Comparison of ENCODE assay signal across 17 cellular contexts in genomic region chr3:170058127-170058526, GRCh38. TPM values are rescaled to one million over a fixed set of nuclear protein-coding genes. Genes with fewer than 3 reads are reported as not detected.
DNase-seq lines count a peak whose midpoint lies in the region; ATAC-seq lines count a peak whose summit lies in the region.
"Had no signal": no experiment of that assay in that cellular context is flagged by ENCODE, and none has a peak within 500 bp of the region (broad histone marks: within the 10 kb centered on the region; RNA-seq: fewer than 3 reads in every experiment).

No MANE protein-coding gene starts in this region.

- no peaks in the 10 kb centered on the region for H4K20me1 ChIP-seq in Karpas-422 (ENCODE audit: insufficient read depth, low read depth, low read length)

- H3K36me3 ChIP-seq in Karpas-422 (ENCODE audit: insufficient read depth, low read length) = peaks cover 3% of the 10 kb centered on the region; the same call in 1 of the 2 replicates
- H3K36me3 ChIP-seq: prostate gland, uterus had no signal

- peak; percentile 57 for DNase-seq in activated CD8-positive, alpha-beta memory T cell treated with anti-CD3 and anti-CD28 coated beads, Interleukin-2, amount 10 ng/mL, durations not matched to agents 7 days and 5 days
- DNase-seq in activated CD8-positive, alpha-beta memory T cell treated with anti-CD3 and anti-CD28 coated beads, Interleukin-2, amount 50 U/mL, for 4 hours = no peak
- DNase-seq in Karpas-422 (peak; percentile 72), NCI-H524 (lab: John Stamatoyannopoulos, UW) (no peak), KBM-7 (no peak)
- no peak for DNase-seq in activated naive CD8-positive, alpha-beta T cell treated with anti-CD3 and anti-CD28 coated beads for 36 hours
- peak in 1 of 2 donors; percentile 75 for DNase-seq in stimulated activated effector memory CD8-positive, alpha-beta T cell treated with anti-CD3 and anti-CD28 coated beads, Interleukin-12 subunit alpha, Interleukin-12 subunit beta, amount 100 ng/mL, for 72 hours (ENCODE audit: low spot score in 2 of 2)
- DNase-seq: activated CD8-positive, alpha-beta memory T cell treated with anti-CD3 and anti-CD28 coated beads for 24 hours; activated gamma-delta T cell treated with Interleukin-2 at 50 U/mL for 16 hours; NCI-H2081; NCI-H524 treated with DMSO at 0.1 percent for 48 hours; PC-9; uterus had no signal

- H3K4me3 ChIP-seq in Karpas-422 (ENCODE audit: low read length) = peak overlapping the region; percentile 53
- H3K4me3 ChIP-seq: PC-9, prostate gland, uterus had no signal

- H3K4me1 ChIP-seq in Karpas-422 (ENCODE audit: low read length) = peaks cover 67% of the 10 kb centered on the region
- H3K4me1 ChIP-seq: uterus had no signal

- peak overlapping the region; percentile 7; the same call in 1 of the 2 replicates for H2AFZ ChIP-seq in Karpas-422 (ENCODE audit: low read length)
- H2AFZ ChIP-seq: PC-9 had no signal

- H3K9me3 Mint-ChIP-seq in activated CD8-positive, alpha-beta memory T cell treated with anti-CD3 and anti-CD28 coated beads, Interleukin-2, amount 10 ng/mL, durations not matched to agents 7 days and 5 days (ENCODE audit: low read depth) = no peaks in the 10 kb centered on the region
- no peaks in the 10 kb centered on the region for H3K9me3 Mint-ChIP-seq in activated naive CD8-positive, alpha-beta T cell treated with anti-CD3 and anti-CD28 coated beads for 36 hours
- H3K9me3 Mint-ChIP-seq in stimulated activated effector memory CD8-positive, alpha-beta T cell treated with anti-CD3 and anti-CD28 coated beads, Interleukin-12 subunit alpha, Interleukin-12 subunit beta, amount 100 ng/mL, for 72 hours = no peaks in the 10 kb centered on the region
- H3K9me3 Mint-ChIP-seq: stimulated activated naive CD8-positive, alpha-beta T cell treated with anti-CD3 and anti-CD28 coated beads, Interleukin-15, Interleukin-2, amounts not matched to agents 100 ng/mL and 50 ng/mL, for 24 hours had no signal

- peak overlapping the region; percentile 77 for H3K27ac Mint-ChIP-seq in activated CD8-positive, alpha-beta memory T cell treated with anti-CD3 and anti-CD28 coated beads, Interleukin-2, amount 10 ng/mL, durations not matched to agents 7 days and 5 days
- H3K27ac Mint-ChIP-seq in activated naive CD8-positive, alpha-beta T cell treated with anti-CD3 and anti-CD28 coated beads for 36 hours = peak overlapping the region; percentile 60
- peak overlapping the region; percentile 83 for H3K27ac Mint-ChIP-seq in stimulated activated effector memory CD8-positive, alpha-beta T cell treated with anti-CD3 and anti-CD28 coated beads, Interleukin-12 subunit alpha, Interleukin-12 subunit beta, amount 100 ng/mL, for 72 hours
- H3K27ac Mint-ChIP-seq: stimulated activated naive CD8-positive, alpha-beta T cell treated with anti-CD3 and anti-CD28 coated beads, Interleukin-15, Interleukin-2, amounts not matched to agents 100 ng/mL and 50 ng/mL, for 24 hours had no signal

- peak overlapping the region; percentile 80 for H3K4me2 ChIP-seq in Karpas-422 (ENCODE audit: low read depth, low read length, poor library complexity, severe bottlenecking)
- H3K4me2 ChIP-seq: PC-9 had no signal

- in situ Hi-C loops in KBM-7 (cut with MboI; ENCODE audit: low pct_unique_long_range_greater_than_20kb, low sequenced_read_pairs) = no loop called here

- peak overlapping the region; percentile 97 for H3K27ac ChIP-seq in Karpas-422 (ENCODE audit: low read length)
- H3K27ac ChIP-seq: PC-9, uterus had no signal

- no peaks in the 10 kb centered on the region for H3K27me3 Mint-ChIP-seq in activated CD8-positive, alpha-beta memory T cell treated with anti-CD3 and anti-CD28 coated beads, Interleukin-2, amount 10 ng/mL, durations not matched to agents 7 days and 5 days
- no peaks in the 10 kb centered on the region for H3K27me3 Mint-ChIP-seq in activated naive CD8-positive, alpha-beta T cell treated with anti-CD3 and anti-CD28 coated beads for 36 hours
- H3K27me3 Mint-ChIP-seq: stimulated activated naive CD8-positive, alpha-beta T cell treated with anti-CD3 and anti-CD28 coated beads, Interleukin-15, Interleukin-2, amounts not matched to agents 100 ng/mL and 50 ng/mL, for 24 hours had no signal

- CTCF ChIA-PET in activated CD8-positive, alpha-beta memory T cell treated with anti-CD3 and anti-CD28 coated beads, Interleukin-2, amount 10 ng/mL, durations not matched to agents 7 days and 5 days (lab: Charles Lee) = interaction anchor here (1.0 to 1.9 kb wide), 4 partner anchors 12 to 71 kb away, joined by 3 to 6 read pairs (median 4); no protein-coding TSS in a partner anchor

- ATAC-seq in activated CD8-positive, alpha-beta memory T cell treated with anti-CD3 and anti-CD28 coated beads, Interleukin-2, amount 10 ng/mL, durations not matched to agents 7 days and 5 days = no peak
- ATAC-seq in stimulated activated effector memory CD8-positive, alpha-beta T cell treated with anti-CD3 and anti-CD28 coated beads, Interleukin-12 subunit alpha, Interleukin-12 subunit beta, amount 100 ng/mL, for 72 hours = peak; percentile 16
- no peak for ATAC-seq in GM21576 (IDR thresholded peaks at IDR 0.05; ENCODE audit: unreplicated experiment)

- H3K79me2 ChIP-seq in Karpas-422 (ENCODE audit: low read length) = peaks cover 36% of the 10 kb centered on the region

- H3K9me2 ChIP-seq in Karpas-422 (replicated peaks; ENCODE audit: insufficient read depth, low read length) = no peaks in the 10 kb centered on the region

- H3K9me3 ChIP-seq in Karpas-422 (ENCODE audit: low read length) = no peaks in the 10 kb centered on the region
- H3K9me3 ChIP-seq: prostate gland, uterus had no signal

- H3K4me3 Mint-ChIP-seq in activated CD8-positive, alpha-beta memory T cell treated with anti-CD3 and anti-CD28 coated beads, Interleukin-2, amount 10 ng/mL, durations not matched to agents 7 days and 5 days = peak overlapping the region; percentile 52
- H3K4me3 Mint-ChIP-seq in activated naive CD8-positive, alpha-beta T cell treated with anti-CD3 and anti-CD28 coated beads for 36 hours = no peak overlapping the region
- peak overlapping the region; percentile 63 for H3K4me3 Mint-ChIP-seq in stimulated activated effector memory CD8-positive, alpha-beta T cell treated with anti-CD3 and anti-CD28 coated beads, Interleukin-12 subunit alpha, Interleukin-12 subunit beta, amount 100 ng/mL, for 72 hours
- H3K4me3 Mint-ChIP-seq: CD14-positive monocyte; stimulated activated naive CD8-positive, alpha-beta T cell treated with anti-CD3 and anti-CD28 coated beads, Interleukin-15, Interleukin-2, amounts not matched to agents 100 ng/mL and 50 ng/mL, for 24 hours had no signal

- H3K36me3 Mint-ChIP-seq in activated CD8-positive, alpha-beta memory T cell treated with anti-CD3 and anti-CD28 coated beads, Interleukin-2, amount 10 ng/mL, durations not matched to agents 7 days and 5 days = peaks cover 2% of the 10 kb centered on the region
- H3K36me3 Mint-ChIP-seq in activated naive CD8-positive, alpha-beta T cell treated with anti-CD3 and anti-CD28 coated beads for 36 hours = peaks cover 2% of the 10 kb centered on the region
- no peaks in the 10 kb centered on the region for H3K36me3 Mint-ChIP-seq in stimulated activated effector memory CD8-positive, alpha-beta T cell treated with anti-CD3 and anti-CD28 coated beads, Interleukin-12 subunit alpha, Interleukin-12 subunit beta, amount 100 ng/mL, for 72 hours

- no peaks in the 10 kb centered on the region for H3K27me3 ChIP-seq in Karpas-422 (ENCODE audit: low read length)
- H3K27me3 ChIP-seq: uterus had no signal

- H3K9ac ChIP-seq in Karpas-422 (ENCODE audit: low read length) = peak overlapping the region; percentile 62

- peaks cover 51% of the 10 kb centered on the region for H3K4me1 Mint-ChIP-seq in activated CD8-positive, alpha-beta memory T cell treated with anti-CD3 and anti-CD28 coated beads, Interleukin-2, amount 10 ng/mL, durations not matched to agents 7 days and 5 days
- peaks cover 35% of the 10 kb centered on the region for H3K4me1 Mint-ChIP-seq in activated naive CD8-positive, alpha-beta T cell treated with anti-CD3 and anti-CD28 coated beads for 36 hours
- peaks cover 41% of the 10 kb centered on the region for H3K4me1 Mint-ChIP-seq in stimulated activated effector memory CD8-positive, alpha-beta T cell treated with anti-CD3 and anti-CD28 coated beads, Interleukin-12 subunit alpha, Interleukin-12 subunit beta, amount 100 ng/mL, for 72 hours

RNA-seq across cellular contexts. Expression of gene GPR160, which starts 20.3 kb away (rescaled TPM):
- 1 to 10 TPM; 3.6 to 6.4 TPM for total RNA-seq in activated CD8-positive, alpha-beta memory T cell treated with anti-CD3 and anti-CD28 coated beads, Interleukin-2, amount 10 ng/mL, durations not matched to agents 7 days and 5 days
- total RNA-seq in Karpas-422 (2014; rRNA removed; shearing (Covaris generic); ENCODE audit: low replicate concordance) = 67.6 and 94.6 TPM in 2 replicates
- 1 to 10 TPM; 8.2 to 9.6 TPM for total RNA-seq in activated naive CD8-positive, alpha-beta T cell treated with anti-CD3 and anti-CD28 coated beads for 36 hours

Comparison
In these comparisons a context has a peak if more than half of its experiments do, and no peak if none do; other contexts are left out.
1. DNase-seq: peak in activated CD8-positive, alpha-beta memory T cell treated with anti-CD3 and anti-CD28 coated beads, Interleukin-2, amount 10 ng/mL, durations not matched to agents 7 days and 5 days (single experiment) and Karpas-422 (single experiment); none in activated CD8-positive, alpha-beta memory T cell treated with anti-CD3 and anti-CD28 coated beads, Interleukin-2, amount 50 U/mL, for 4 hours (single experiment), activated naive CD8-positive, alpha-beta T cell treated with anti-CD3 and anti-CD28 coated beads for 36 hours (single experiment), NCI-H524 (0 of 2) and KBM-7 (single experiment).
2. Peak in every context shown above with its lines, with median percentiles within 50 percentile points of each other: H3K27ac Mint-ChIP-seq.